In genomic region chr12:6372403-6373003, GRCh38 we compare ENCODE assay signal across 9 cellular contexts. TPM values are rescaled to one million over a fixed set of nuclear protein-coding genes. Genes with fewer than 3 reads are reported as not detected.
DNase-seq lines count a peak whose midpoint lies in the region; ATAC-seq, FAIRE-seq and TF ChIP-seq lines count a peak whose summit lies in the region.
"Had no signal": no experiment of that assay in that cellular context is flagged by ENCODE, and none has a peak within 500 bp of the region (broad histone marks: within the 10 kb centered on the region; RNA-seq: fewer than 3 reads in every experiment).

No MANE protein-coding gene starts in this region.

- H3K4me3 Mint-ChIP-seq in CD4-positive, alpha-beta T cell: no peak overlapping the region

- H3K9me3 Mint-ChIP-seq in CD4-positive, alpha-beta T cell: no peaks in the 10 kb centered on the region

- H3K4me3 ChIP-seq in prostate gland: peak overlapping the region; percentile 14 to 28

- intact Hi-C loops in CD4-positive, alpha-beta T cell (cut with DNase I, micrococcal nuclease): no loop called here
- intact Hi-C loops in prostate gland (cut with DNase I): no loop called here

- H3K27ac Mint-ChIP-seq in CD4-positive, alpha-beta T cell: peak overlapping the region; percentile 29

- WGBS in prostate gland: 14% methylated on average over 8 of the region's 8 CpGs

- peak; percentile 16 for ATAC-seq in CD4-positive, alpha-beta T cell (ENCODE audit: poor library complexity)
- no peak for ATAC-seq in HG02588 (IDR thresholded peaks at IDR 0.05; ENCODE audit: unreplicated experiment)

- FAIRE-seq in RCC 7860 (lab: Jason Lieb, UNC): peak; percentile 87

- DNase-seq in CD4-positive, alpha-beta T cell: no peak
- DNase-seq in HT1080 (ENCODE audit: low read depth) (peak; percentile 93), RCC 7860 (ENCODE audit: low spot score) (peak; percentile 84), epithelial cell of prostate (ENCODE audit: low read depth, low spot score) (peak; percentile 87), prostate gland (ENCODE audit: low spot score) (peak; percentile 67), NCI-H2227 (lab: John Stamatoyannopoulos, UW; ENCODE audit: unreplicated experiment) (no peak), CD1c-positive myeloid dendritic cell (ENCODE audit: extremely low spot score) (no peak)

- H3K36me3 Mint-ChIP-seq in CD4-positive, alpha-beta T cell (ENCODE audit: low read depth): no peaks in the 10 kb centered on the region

- H3K36me3 ChIP-seq in prostate gland: no peaks in the 10 kb centered on the region

- no peaks in the 10 kb centered on the region for H3K27me3 Mint-ChIP-seq in CD4-positive, alpha-beta T cell

- peaks cover 37% of the 10 kb centered on the region for H3K4me1 Mint-ChIP-seq in CD4-positive, alpha-beta T cell (ENCODE audit: low read depth)

- H3K27ac ChIP-seq in CD4-positive, alpha-beta T cell (ENCODE audit: low read depth, low read length): no peak overlapping the region
- peak overlapping the region; percentile 99 for H3K27ac ChIP-seq in epithelial cell of prostate
- peak overlapping the region; percentile 83 to 87 for H3K27ac ChIP-seq in prostate gland
- H3K27ac ChIP-seq: KMS-11 had no signal

- no peaks in the 10 kb centered on the region for H3K27me3 ChIP-seq in CD4-positive, alpha-beta T cell (ENCODE audit: control insufficient read depth, insufficient read depth, low read length)
- H3K27me3 ChIP-seq in prostate gland (replicated peaks; ENCODE audit: insufficient read depth): no peaks in the 10 kb centered on the region

- TF ChIP-seq CTCF in CD4-positive, alpha-beta T cell (IDR thresholded peaks at IDR 0.05): no peak
- TF ChIP-seq CTCF in prostate gland (IDR thresholded peaks at IDR 0.05): no peak

- POLR2A ChIA-PET in CD4-positive, alpha-beta T cell (lab: Charles Lee): interaction anchor here (1.4 kb wide), 1 partner anchor 9 kb away, joined by 3 read pairs; no protein-coding TSS in a partner anchor

- H3K4me1 ChIP-seq in prostate gland (replicated peaks): peaks cover 52% of the 10 kb centered on the region

- H3K9me3 ChIP-seq in CD4-positive, alpha-beta T cell (ENCODE audit: control insufficient read depth, low read length): no peaks in the 10 kb centered on the region
- H3K9me3 ChIP-seq in prostate gland: no peaks in the 10 kb centered on the region

- CTCF ChIA-PET in CD4-positive, alpha-beta T cell (lab: Charles Lee): no interaction called here

- peak; percentile 41 for TF ChIP-seq POLR2A in prostate gland (IDR thresholded peaks at IDR 0.05)

RNA-seq across cellular contexts. Expression of gene SCNN1A, which starts 2.9 kb away (rescaled TPM):
- total RNA-seq in CD4-positive, alpha-beta T cell: 1 to 10 TPM; 1.1 to 2.0 TPM
- 0.11 and 1.8 TPM in 2 replicates for total RNA-seq in HT1080 (2014; rRNA removed; shearing (Covaris generic))
- 1.5 and 2.2 TPM in 2 replicates for polyA plus RNA-seq in HT1080 (2015; cell fraction: cytosol; rRNA removed)
- 1.6 and 3.7 TPM in 2 replicates for polyA plus RNA-seq in HT1080 (2015; cell fraction: nucleus; rRNA removed)
- 100 to 1,000 TPM; 128 to 211 TPM for total RNA-seq in prostate gland

RNA-seq across cellular contexts. Expression of gene LTBR, which starts 11.5 kb away (rescaled TPM):
- under 1 TPM; 0.38 to 0.67 TPM for total RNA-seq in CD4-positive, alpha-beta T cell
- total RNA-seq in HT1080 (2014; rRNA removed; shearing (Covaris generic)): 84.7 and 105 TPM in 2 replicates
- 138 and 153 TPM in 2 replicates for polyA plus RNA-seq in HT1080 (2015; cell fraction: cytosol; rRNA removed)
- polyA plus RNA-seq in HT1080 (2015; cell fraction: nucleus; rRNA removed): 185 and 188 TPM in 2 replicates
- total RNA-seq in prostate gland: 100 to 1,000 TPM; 186 to 264 TPM

RNA-seq across cellular contexts. Expression of gene TNFRSF1A, which starts 30.6 kb away (rescaled TPM):
- 10 to 100 TPM; 16.3 to 19.2 TPM for total RNA-seq in CD4-positive, alpha-beta T cell
- total RNA-seq in HT1080 (2014; rRNA removed; shearing (Covaris generic)): 124 and 209 TPM in 2 replicates
- 228 and 247 TPM in 2 replicates for polyA plus RNA-seq in HT1080 (2015; cell fraction: cytosol; rRNA removed)
- 219 and 235 TPM in 2 replicates for polyA plus RNA-seq in HT1080 (2015; cell fraction: nucleus; rRNA removed)
- 100 to 1,000 TPM in 1 of 2 donors, 10 to 100 TPM in 1; 91.1 to 168 TPM for total RNA-seq in prostate gland

Comparison
In these comparisons a context has a peak if more than half of its experiments do, and no peak if none do; other contexts are left out.
1. DNase-seq: peak in HT1080 (single experiment), RCC 7860 (single experiment), epithelial cell of prostate (single experiment) and prostate gland (single experiment); none in CD4-positive, alpha-beta T cell (0 of 10), NCI-H2227 (single experiment) and CD1c-positive myeloid dendritic cell (single experiment).
2. RNA of gene SCNN1A, which starts 2.9 kb away (total RNA-seq): 128 to 211 TPM in prostate gland; 1.1 to 2.0 TPM in CD4-positive, alpha-beta T cell and 0.11 to 1.8 TPM in HT1080; every median in the first group is over 10 times any median in the second.
3. RNA of gene LTBR, which starts 11.5 kb away (total RNA-seq): 186 to 264 TPM in prostate gland and 84.7 to 105 TPM in HT1080; 0.38 to 0.67 TPM in CD4-positive, alpha-beta T cell; every median in the first group is over 10 times any median in the second.